ENCODE assay signal across 1 cellular context in the genomic region with DNA sequence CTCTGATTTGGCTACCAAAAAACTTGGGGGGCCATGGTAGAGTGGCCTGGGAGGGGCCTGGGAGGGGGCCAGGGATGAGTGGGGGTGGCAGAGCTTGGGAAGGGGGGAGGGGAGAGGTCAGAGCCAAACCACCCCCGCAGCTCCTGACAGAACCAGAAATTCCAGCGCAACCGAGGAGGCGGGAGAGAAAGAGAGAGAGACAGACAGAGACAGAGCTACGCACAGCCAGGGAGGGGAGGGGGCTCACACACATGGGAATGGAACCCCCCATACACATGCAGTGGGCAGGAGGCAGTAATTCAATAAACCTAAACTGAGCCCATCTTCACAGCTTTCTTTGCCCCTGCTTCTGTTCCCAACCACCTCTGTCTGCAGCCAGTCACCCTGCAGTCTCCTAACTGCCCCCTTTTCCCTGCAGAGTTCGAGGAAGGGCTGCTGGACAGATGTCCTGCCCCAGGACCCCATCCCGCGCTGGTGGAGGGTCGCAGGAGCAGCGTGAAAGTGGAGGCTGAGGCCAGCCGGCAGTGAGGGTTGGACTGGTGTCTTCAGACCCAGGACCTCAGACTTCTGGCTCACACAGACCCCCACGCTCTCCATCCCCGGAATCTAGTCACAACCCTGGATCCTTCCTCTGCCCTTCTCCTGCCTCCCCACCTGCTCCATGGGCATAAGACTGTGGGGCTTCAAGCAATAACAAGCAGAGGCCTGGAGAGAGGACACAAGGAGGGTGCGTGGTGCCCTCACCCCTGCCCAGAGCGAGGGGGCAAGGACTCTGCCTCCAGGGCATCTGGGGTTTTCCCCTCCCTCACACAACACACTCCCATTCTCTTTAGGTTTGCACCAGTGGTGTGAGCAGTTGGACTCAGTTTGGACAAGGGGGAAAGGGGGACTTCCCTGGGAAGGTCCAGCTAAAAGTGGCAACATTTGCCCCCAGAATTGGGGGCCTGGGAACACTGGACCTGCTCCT.
TF ChIP-seq lines count a peak whose summit lies in the region.

No MANE protein-coding gene starts in this region.

TF ChIP-seq in H1, 55 proteins besides CTCF, POLR2A, EP300 and RAD21:
- TF ChIP-seq RFX5 (IDR thresholded peaks at IDR 0.05; ENCODE audit: borderline replicate concordance, low read depth, low read length) (no peak), SP1 (IDR thresholded peaks at IDR 0.05; ENCODE audit: low read depth, low read length) (no peak), EZH2 (IDR thresholded peaks at IDR 0.05; ENCODE audit: low read depth, low read length, severe bottlenecking) (no peak), TAF1 (IDR thresholded peaks at IDR 0.05; ENCODE audit: low read depth, low read length) (peak; percentile 8; the same call in 1 of the 2 replicates), ZNF274 (IDR thresholded peaks at IDR 0.05; ENCODE audit: borderline replicate concordance, extremely low read depth, low read length) (no peak), SP4 (IDR thresholded peaks at IDR 0.05; ENCODE audit: low read length) (no peak), TEAD4 (IDR thresholded peaks at IDR 0.05; ENCODE audit: low read depth, low read length) (peak; percentile 43; the same call in 1 of the 2 replicates), POLR2AphosphoS5 (IDR thresholded peaks at IDR 0.05; ENCODE audit: low read depth, low read length) (0 out of 2 replicates have a peak, but pooled peaks have one; percentile 41), RXRA (IDR thresholded peaks at IDR 0.05; ENCODE audit: insufficient read depth, low read depth, low read length) (no peak), PHF8 (conservative IDR thresholded peaks at IDR 0.05; ENCODE audit: low read depth, low read length) (no peak), CHD1 (IDR thresholded peaks at IDR 0.05; ENCODE audit: low read depth, low read length) (no peak), JUN (IDR thresholded peaks at IDR 0.05; ENCODE audit: low read depth, low read length) (no peak)
- TF ChIP-seq, protein P1, sequence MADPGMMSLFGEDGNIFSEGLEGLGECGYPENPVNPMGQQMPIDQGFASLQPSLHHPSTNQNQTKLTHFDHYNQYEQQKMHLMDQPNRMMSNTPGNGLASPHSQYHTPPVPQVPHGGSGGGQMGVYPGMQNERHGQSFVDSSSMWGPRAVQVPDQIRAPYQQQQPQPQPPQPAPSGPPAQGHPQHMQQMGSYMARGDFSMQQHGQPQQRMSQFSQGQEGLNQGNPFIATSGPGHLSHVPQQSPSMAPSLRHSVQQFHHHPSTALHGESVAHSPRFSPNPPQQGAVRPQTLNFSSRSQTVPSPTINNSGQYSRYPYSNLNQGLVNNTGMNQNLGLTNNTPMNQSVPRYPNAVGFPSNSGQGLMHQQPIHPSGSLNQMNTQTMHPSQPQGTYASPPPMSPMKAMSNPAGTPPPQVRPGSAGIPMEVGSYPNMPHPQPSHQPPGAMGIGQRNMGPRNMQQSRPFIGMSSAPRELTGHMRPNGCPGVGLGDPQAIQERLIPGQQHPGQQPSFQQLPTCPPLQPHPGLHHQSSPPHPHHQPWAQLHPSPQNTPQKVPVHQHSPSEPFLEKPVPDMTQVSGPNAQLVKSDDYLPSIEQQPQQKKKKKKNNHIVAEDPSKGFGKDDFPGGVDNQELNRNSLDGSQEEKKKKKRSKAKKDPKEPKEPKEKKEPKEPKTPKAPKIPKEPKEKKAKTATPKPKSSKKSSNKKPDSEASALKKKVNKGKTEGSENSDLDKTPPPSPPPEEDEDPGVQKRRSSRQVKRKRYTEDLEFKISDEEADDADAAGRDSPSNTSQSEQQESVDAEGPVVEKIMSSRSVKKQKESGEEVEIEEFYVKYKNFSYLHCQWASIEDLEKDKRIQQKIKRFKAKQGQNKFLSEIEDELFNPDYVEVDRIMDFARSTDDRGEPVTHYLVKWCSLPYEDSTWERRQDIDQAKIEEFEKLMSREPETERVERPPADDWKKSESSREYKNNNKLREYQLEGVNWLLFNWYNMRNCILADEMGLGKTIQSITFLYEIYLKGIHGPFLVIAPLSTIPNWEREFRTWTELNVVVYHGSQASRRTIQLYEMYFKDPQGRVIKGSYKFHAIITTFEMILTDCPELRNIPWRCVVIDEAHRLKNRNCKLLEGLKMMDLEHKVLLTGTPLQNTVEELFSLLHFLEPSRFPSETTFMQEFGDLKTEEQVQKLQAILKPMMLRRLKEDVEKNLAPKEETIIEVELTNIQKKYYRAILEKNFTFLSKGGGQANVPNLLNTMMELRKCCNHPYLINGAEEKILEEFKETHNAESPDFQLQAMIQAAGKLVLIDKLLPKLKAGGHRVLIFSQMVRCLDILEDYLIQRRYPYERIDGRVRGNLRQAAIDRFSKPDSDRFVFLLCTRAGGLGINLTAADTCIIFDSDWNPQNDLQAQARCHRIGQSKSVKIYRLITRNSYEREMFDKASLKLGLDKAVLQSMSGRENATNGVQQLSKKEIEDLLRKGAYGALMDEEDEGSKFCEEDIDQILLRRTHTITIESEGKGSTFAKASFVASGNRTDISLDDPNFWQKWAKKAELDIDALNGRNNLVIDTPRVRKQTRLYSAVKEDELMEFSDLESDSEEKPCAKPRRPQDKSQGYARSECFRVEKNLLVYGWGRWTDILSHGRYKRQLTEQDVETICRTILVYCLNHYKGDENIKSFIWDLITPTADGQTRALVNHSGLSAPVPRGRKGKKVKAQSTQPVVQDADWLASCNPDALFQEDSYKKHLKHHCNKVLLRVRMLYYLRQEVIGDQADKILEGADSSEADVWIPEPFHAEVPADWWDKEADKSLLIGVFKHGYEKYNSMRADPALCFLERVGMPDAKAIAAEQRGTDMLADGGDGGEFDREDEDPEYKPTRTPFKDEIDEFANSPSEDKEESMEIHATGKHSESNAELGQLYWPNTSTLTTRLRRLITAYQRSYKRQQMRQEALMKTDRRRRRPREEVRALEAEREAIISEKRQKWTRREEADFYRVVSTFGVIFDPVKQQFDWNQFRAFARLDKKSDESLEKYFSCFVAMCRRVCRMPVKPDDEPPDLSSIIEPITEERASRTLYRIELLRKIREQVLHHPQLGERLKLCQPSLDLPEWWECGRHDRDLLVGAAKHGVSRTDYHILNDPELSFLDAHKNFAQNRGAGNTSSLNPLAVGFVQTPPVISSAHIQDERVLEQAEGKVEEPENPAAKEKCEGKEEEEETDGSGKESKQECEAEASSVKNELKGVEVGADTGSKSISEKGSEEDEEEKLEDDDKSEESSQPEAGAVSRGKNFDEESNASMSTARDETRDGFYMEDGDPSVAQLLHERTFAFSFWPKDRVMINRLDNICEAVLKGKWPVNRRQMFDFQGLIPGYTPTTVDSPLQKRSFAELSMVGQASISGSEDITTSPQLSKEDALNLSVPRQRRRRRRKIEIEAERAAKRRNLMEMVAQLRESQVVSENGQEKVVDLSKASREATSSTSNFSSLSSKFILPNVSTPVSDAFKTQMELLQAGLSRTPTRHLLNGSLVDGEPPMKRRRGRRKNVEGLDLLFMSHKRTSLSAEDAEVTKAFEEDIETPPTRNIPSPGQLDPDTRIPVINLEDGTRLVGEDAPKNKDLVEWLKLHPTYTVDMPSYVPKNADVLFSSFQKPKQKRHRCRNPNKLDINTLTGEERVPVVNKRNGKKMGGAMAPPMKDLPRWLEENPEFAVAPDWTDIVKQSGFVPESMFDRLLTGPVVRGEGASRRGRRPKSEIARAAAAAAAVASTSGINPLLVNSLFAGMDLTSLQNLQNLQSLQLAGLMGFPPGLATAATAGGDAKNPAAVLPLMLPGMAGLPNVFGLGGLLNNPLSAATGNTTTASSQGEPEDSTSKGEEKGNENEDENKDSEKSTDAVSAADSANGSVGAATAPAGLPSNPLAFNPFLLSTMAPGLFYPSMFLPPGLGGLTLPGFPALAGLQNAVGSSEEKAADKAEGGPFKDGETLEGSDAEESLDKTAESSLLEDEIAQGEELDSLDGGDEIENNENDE (IDR thresholded peaks at IDR 0.05; ENCODE audit: insufficient replicate concordance, low read length) = no peak
